ENCODE assay signal across 20 cellular contexts in genomic region chr9:93665128-93665565, GRCh38.
DNase-seq lines count a peak whose midpoint lies in the region; ATAC-seq, FAIRE-seq and TF ChIP-seq lines count a peak whose summit lies in the region.
"Had no signal": no experiment of that assay in that cellular context is flagged by ENCODE, and none has a peak within 500 bp of the region (broad histone marks: within the 10 kb centered on the region; RNA-seq: fewer than 3 reads in every experiment).

No MANE protein-coding gene starts in this region.

- BruUV-seq in endothelial cell of umbilical vein (replicated peaks; lab: Mats Ljungman, UMichigan), result no TSS peak

- WGBS in heart right ventricle, 2 donors, result 87 to 91% methylated on average over 5 of the region's 5 CpGs

- H3K4me2 ChIP-seq in endothelial cell of umbilical vein (ENCODE audit: insufficient read depth, low read length), result no peak overlapping the region
- H3K4me2 ChIP-seq: PC-9 had no signal

- H3K9me3 ChIP-seq in heart right ventricle (no peaks in the 10 kb centered on the region), endothelial cell of umbilical vein (replicated peaks; ENCODE audit: control insufficient read depth, insufficient read depth, low read length) (no peaks in the 10 kb centered on the region)

- H3K79me2 ChIP-seq in endothelial cell of umbilical vein (ENCODE audit: control insufficient read depth, insufficient read depth, low read length), result no peaks in the 10 kb centered on the region

- no peak overlapping the region for H2AFZ ChIP-seq in endothelial cell of umbilical vein (ENCODE audit: low read depth, low read length)
- H2AFZ ChIP-seq: PC-9 had no signal

- no peak overlapping the region for H3K9ac ChIP-seq in endothelial cell of umbilical vein (replicated peaks; ENCODE audit: extremely low read depth, insufficient read depth, low read length)

- TF ChIP-seq POLR2A in endothelial cell of umbilical vein (IDR thresholded peaks at IDR 0.05; ENCODE audit: low read depth, low read length), result no peak

- H3K4me3 ChIP-seq in heart right ventricle (no peak overlapping the region), endothelial cell of umbilical vein (replicated peaks in 1 of 3; ENCODE audit: insufficient read depth in 1 of 3, low read depth in 1 of 3, low read length in 3 of 3) (no peak overlapping the region)
- H3K4me3 ChIP-seq: K562, PC-9 had no signal

- no peaks in the 10 kb centered on the region for H3K27me3 ChIP-seq in heart right ventricle
- H3K27me3 ChIP-seq in endothelial cell of umbilical vein (ENCODE audit: control insufficient read depth in 2 of 2, insufficient read depth in 2 of 2, low read length in 2 of 2), result no peaks in the 10 kb centered on the region

- H4K20me1 ChIP-seq in endothelial cell of umbilical vein (replicated peaks; ENCODE audit: control insufficient read depth, extremely low read depth, insufficient read depth, low read length), result no peaks in the 10 kb centered on the region

- H3K4me3 Mint-ChIP-seq in type B pancreatic cell, result no peak overlapping the region
- H3K4me3 Mint-ChIP-seq: CD14-positive monocyte had no signal

- no peaks in the 10 kb centered on the region for H3K36me3 Mint-ChIP-seq in type B pancreatic cell

- H3K27ac ChIP-seq in heart right ventricle (no peak overlapping the region), endothelial cell of umbilical vein (ENCODE audit: insufficient read depth, low read depth, low read length) (no peak overlapping the region), RWPE1 (no peak overlapping the region)
- H3K27ac ChIP-seq: PC-9 had no signal

- CTCF ChIA-PET in endothelial cell of umbilical vein (lab: Charles Lee), result interaction anchor here (0.6 to 1.0 kb wide), 4 partner anchors 14 to 662 kb away, joined by 3 read pairs; no protein-coding TSS in a partner anchor
- CTCF ChIA-PET in RWPE1 (lab: Yijun Ruan, JAX), result interaction anchor here (0.6 kb wide), 2 partner anchors 86 to 304 kb away, joined by 3 to 5 read pairs; no protein-coding TSS in a partner anchor

- H3K27ac Mint-ChIP-seq in type B pancreatic cell, result no peak overlapping the region

- no peaks in the 10 kb centered on the region for H3K4me1 Mint-ChIP-seq in type B pancreatic cell (ENCODE audit: unreplicated experiment)
- H3K4me1 Mint-ChIP-seq: CD14-positive monocyte had no signal

- H3K4me1 ChIP-seq in heart right ventricle (no peaks in the 10 kb centered on the region), endothelial cell of umbilical vein (ENCODE audit: control insufficient read depth, extremely low read depth, insufficient read depth, low read length) (no peaks in the 10 kb centered on the region)

- no peak for ATAC-seq in Right ventricle myocardium inferior
- ATAC-seq in heart right ventricle, result no peak
- ATAC-seq in left colon, result no peak
- ATAC-seq: K562 had no signal

- peak; percentile 57 for DNase-seq in Right ventricle myocardium inferior (ENCODE audit: missing footprints)
- DNase-seq in heart right ventricle, result no peak
- peak; percentile 14 for DNase-seq in endothelial cell of umbilical vein (ENCODE audit: low read depth, low spot score)
- DNase-seq in left colon, result peak; percentile 1 to 10
- DNase-seq in type B pancreatic cell (ENCODE audit: extremely low spot score, unreplicated experiment), result peak; percentile 48
- no peak for DNase-seq in NCI-H510A treated with DMSO at 0.1 percent for 48 hours (lab: John Stamatoyannopoulos, UW)
- DNase-seq in RWPE1 (ENCODE audit: low spot score), result no peak
- DNase-seq: ACHN, AML-193, COR-L47, NCI-H1417, NCI-H2029 treated with DMSO at 0.1 percent for 48 hours, NCI-H2171 treated with DMSO at 0.1 percent for 48 hours, NCI-H82, PC-9, SHP77 had no signal

- dilution Hi-C loops in endothelial cell of umbilical vein (cut with MboI; ENCODE audit: extremely low pct_ligation_motif_present, low sequenced_read_pairs), result no loop called here

- H3K9me1 ChIP-seq in endothelial cell of umbilical vein (replicated peaks; ENCODE audit: control insufficient read depth, extremely low read depth, insufficient read depth, low read length), result no peaks in the 10 kb centered on the region

- H3K9me3 Mint-ChIP-seq in type B pancreatic cell, result no peaks in the 10 kb centered on the region

- H3K27me3 Mint-ChIP-seq in type B pancreatic cell, result no peaks in the 10 kb centered on the region

- no peak for TF ChIP-seq CTCF in heart right ventricle (IDR thresholded peaks at IDR 0.05)
- TF ChIP-seq CTCF in endothelial cell of umbilical vein (IDR thresholded peaks at IDR 0.05; ENCODE audit: extremely low read depth in 1 of 2, insufficient read depth in 1 of 2, low read depth in 1 of 2, low read length in 2 of 2), result no peak
- no peak for TF ChIP-seq CTCF in type B pancreatic cell (conservative IDR thresholded peaks at IDR 0.05)
- TF ChIP-seq CTCF in RWPE1 (conservative IDR thresholded peaks at IDR 0.05; ENCODE audit: low read depth), result no peak

- intact Hi-C loops in Right ventricle myocardium inferior (cut with DNase I), result no loop called here
- intact Hi-C loops in heart right ventricle (cut with DNase I), result no loop called here
- intact Hi-C loops in endothelial cell of umbilical vein (cut with micrococcal nuclease), result no loop called here
- intact Hi-C loops in left colon (cut with DNase I, micrococcal nuclease), result no loop called here

- FAIRE-seq in endothelial cell of umbilical vein (lab: Jason Lieb, UNC), result no peak
- FAIRE-seq: GM12892, H1, K562 had no signal

- POLR2A ChIA-PET in endothelial cell of umbilical vein (lab: Charles Lee) (no interaction called here), RWPE1 (lab: Yijun Ruan, JAX; ENCODE audit: low non-redundant PET) (no interaction called here)

- H3K36me3 ChIP-seq in heart right ventricle (peaks cover 0 to 71% (median 12%) of the 10 kb centered on the region in 9 donors), endothelial cell of umbilical vein (ENCODE audit: control insufficient read depth in 2 of 2, extremely low read depth in 1 of 2, insufficient read depth in 2 of 2, low read length in 2 of 2) (peaks cover 0 to 15% of the 10 kb centered on the region in 2 experiments)

TF ChIP-seq in endothelial cell of umbilical vein, 7 proteins besides CTCF, POLR2A, EP300 and RAD21:
- no peak for TF ChIP-seq MAX (IDR thresholded peaks at IDR 0.05; ENCODE audit: insufficient read depth, insufficient read length)
- TF ChIP-seq EZH2 (IDR thresholded peaks at IDR 0.05; ENCODE audit: borderline replicate concordance, low read depth, low read length, severe bottlenecking), result no peak

Comparison
In these comparisons a context has a peak if more than half of its experiments do, and no peak if none do; other contexts are left out.
1. DNase-seq: peak in Right ventricle myocardium inferior (single experiment), endothelial cell of umbilical vein (single experiment), left colon (2 of 2) and type B pancreatic cell (single experiment); none in heart right ventricle (0 of 2), NCI-H510A treated with DMSO at 0.1 percent for 48 hours (single experiment) and RWPE1 (single experiment).